ENCODE assay signal across 27 cellular contexts in the genomic region with DNA sequence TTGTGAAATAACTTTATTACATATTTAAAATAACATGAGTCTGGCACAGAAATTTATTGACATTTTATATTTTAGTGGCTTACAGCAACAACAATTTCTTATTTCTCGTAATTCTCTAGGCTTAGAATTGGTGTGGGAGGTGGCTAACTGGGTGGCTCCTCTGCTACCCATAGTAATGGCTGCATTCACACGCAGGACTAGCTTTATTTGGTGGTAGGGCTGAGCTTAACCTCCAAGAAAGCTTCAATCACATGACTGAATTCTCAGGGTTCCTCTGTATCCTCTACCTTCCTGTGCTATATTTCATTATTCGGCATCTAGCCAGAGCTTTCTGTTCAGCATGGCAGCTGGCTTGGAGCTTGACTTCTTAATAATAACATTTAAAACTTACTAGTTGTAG.
A peak's percentile ranks its signal among the peaks of the same experiment; 100 is the strongest.
DNase-seq lines count a peak whose midpoint lies in the region; ATAC-seq, FAIRE-seq and TF ChIP-seq lines count a peak whose summit lies in the region.
"Had no signal": no experiment of that assay in that cellular context is flagged by ENCODE, and none has a peak within 500 bp of the region (broad histone marks: within the 10 kb centered on the region; RNA-seq: fewer than 3 reads in every experiment).

No MANE protein-coding gene starts in this region.

- peak; percentile 56; the same call in 2 of the 3 replicates for ATAC-seq in GM23338
- ATAC-seq in WTC11, result peak; percentile 59; the same call in 1 of the 2 replicates
- ATAC-seq in heart right ventricle, result no peak
- ATAC-seq: A549; CD8-positive, alpha-beta T cell; GM12878 had no signal

- H3K27ac Mint-ChIP-seq in GM23338, result no peak overlapping the region
- H3K27ac Mint-ChIP-seq in WTC11, result no peak overlapping the region
- H3K27ac Mint-ChIP-seq: B cell; CD4-positive, alpha-beta T cell; CD8-positive, alpha-beta T cell had no signal

- CTCF ChIA-PET in WTC11 (lab: Charles Lee), result no interaction called here
- CTCF ChIA-PET in H1 (lab: Charles Lee; ENCODE audit: partially characterized antibody), result no interaction called here

- H3K4me1 ChIP-seq in GM23338 (ENCODE audit: insufficient read depth) (no peaks in the 10 kb centered on the region), H1 (replicated peaks in 1 of 4; ENCODE audit: control insufficient read depth in 3 of 4, insufficient read depth in 4 of 4, low read length in 3 of 4) (no peaks in the 10 kb centered on the region), heart right ventricle (no peaks in the 10 kb centered on the region)
- H3K4me1 ChIP-seq: A549; BLaER1 treated with 17β-estradiol and CSF1 and Interleukin-3, amounts not matched to agents 10 nM and 100 nM had no signal

- H2BK120ac ChIP-seq in H1 (replicated peaks; ENCODE audit: low read depth, low read length), result no peak overlapping the region

- DNase-seq in GM23338 (ENCODE audit: low spot score) (peak; percentile 42), WTC11 (ENCODE audit: low spot score) (no peak), H1 (ENCODE audit: low read depth in 1 of 2, low spot score in 2 of 2) (no peak), iPS-NIHi11 (ENCODE audit: low spot score) (peak; percentile 4), SKM-1 (lab: John Stamatoyannopoulos, UW; ENCODE audit: unreplicated experiment) (no peak), heart right ventricle (no peak), NOMO-1 treated with DMSO at 0.1 percent for 48 hours (lab: John Stamatoyannopoulos, UW; ENCODE audit: unreplicated experiment) (no peak), KG1 (lab: John Stamatoyannopoulos, UW) (no peak)
- DNase-seq: AML-193; CD4-positive, alpha-beta T cell; CD8-positive, alpha-beta T cell; COR-L47; DMS 273 treated with DMSO at 0.1 percent for 48 hours; DMS153; DMS53; DMS79; DND-41; EL; GDM1 had no signal

- H3K27me3 ChIP-seq in GM23338 (ENCODE audit: insufficient read depth) (no peaks in the 10 kb centered on the region), H1 (replicated peaks in 1 of 4; ENCODE audit: control insufficient read depth in 3 of 4, extremely low read depth in 1 of 4, insufficient read depth in 3 of 4, low read length in 3 of 4) (peaks cover 0 to 1% (median 0%) of the 10 kb centered on the region in 4 experiments; a peak in 1 of 7 replicates), heart right ventricle (no peaks in the 10 kb centered on the region)
- H3K27me3 ChIP-seq: BLaER1 treated with 17β-estradiol and CSF1 and Interleukin-3, amounts not matched to agents 10 nM and 100 nM had no signal

- H3K36me3 ChIP-seq in GM23338 (ENCODE audit: insufficient read depth) (no peaks in the 10 kb centered on the region), H1 (ENCODE audit: control insufficient read depth in 2 of 4, insufficient read depth in 4 of 4, low read length in 3 of 4) (no peaks in the 10 kb centered on the region), heart right ventricle (no peaks in the 10 kb centered on the region)
- H3K36me3 ChIP-seq: BLaER1 treated with 17β-estradiol and CSF1 and Interleukin-3, amounts not matched to agents 10 nM and 100 nM had no signal

- H3K14ac ChIP-seq in H1 (ENCODE audit: insufficient read length), result no peak overlapping the region

- H2BK5ac ChIP-seq in H1 (ENCODE audit: low read depth, low read length), result no peak overlapping the region

- intact Hi-C loops in heart right ventricle (cut with DNase I), result no loop called here

- H3K4me1 Mint-ChIP-seq in GM23338 (no peaks in the 10 kb centered on the region), WTC11 (no peaks in the 10 kb centered on the region)
- H3K4me1 Mint-ChIP-seq: B cell had no signal

- no peak overlapping the region for H3K27ac ChIP-seq in GM23338 (ENCODE audit: low read depth)
- no peak overlapping the region for H3K27ac ChIP-seq in H1 (ENCODE audit: low read depth, low read length)
- no peak overlapping the region for H3K27ac ChIP-seq in heart right ventricle
- H3K27ac ChIP-seq: 22Rv1; A549; BLaER1 treated with 17β-estradiol and CSF1 and Interleukin-3, amounts not matched to agents 10 nM and 100 nM; C4-2B had no signal

- no peak overlapping the region for H3K18ac ChIP-seq in H1 (ENCODE audit: extremely low read depth, low read length)

- H3K9me3 Mint-ChIP-seq in GM23338 (no peaks in the 10 kb centered on the region), WTC11 (no peaks in the 10 kb centered on the region)

- no peaks in the 10 kb centered on the region for H3K36me3 Mint-ChIP-seq in GM23338 (ENCODE audit: low read depth)
- no peaks in the 10 kb centered on the region for H3K36me3 Mint-ChIP-seq in WTC11
- H3K36me3 Mint-ChIP-seq: CD8-positive, alpha-beta T cell had no signal

- H3K79me1 ChIP-seq in H1 (ENCODE audit: low read depth, low read length), result no peaks in the 10 kb centered on the region

- no peak overlapping the region for H3K9ac ChIP-seq in H1 (replicated peaks in 1 of 4; ENCODE audit: extremely low read depth in 1 of 4, low read depth in 3 of 4, low read length in 3 of 4)
- H3K9ac ChIP-seq: BLaER1 treated with 17β-estradiol and CSF1 and Interleukin-3, amounts not matched to agents 10 nM and 100 nM had no signal

- no peak overlapping the region for H2BK15ac ChIP-seq in H1 (ENCODE audit: low read length)

- H4K91ac ChIP-seq in H1 (replicated peaks; ENCODE audit: insufficient read length, low read length), result no peak overlapping the region

- TF ChIP-seq RAD21 in H1 (IDR thresholded peaks at IDR 0.05 in 1 of 2, conservative IDR thresholded peaks at IDR 0.05 in 1 of 2; ENCODE audit: low read depth in 2 of 2, low read length in 2 of 2), result no peak

- no peaks in the 10 kb centered on the region for H4K20me1 ChIP-seq in GM23338 (replicated peaks; ENCODE audit: insufficient read depth)
- H4K20me1 ChIP-seq in H1 (replicated peaks in 1 of 2; ENCODE audit: control insufficient read depth in 1 of 2, insufficient read depth in 2 of 2, low read length in 2 of 2), result no peaks in the 10 kb centered on the region
- H4K20me1 ChIP-seq: BLaER1 treated with 17β-estradiol and CSF1 and Interleukin-3, amounts not matched to agents 10 nM and 100 nM had no signal

- no peak overlapping the region for H2AK5ac ChIP-seq in H1 (ENCODE audit: low read depth, low read length)

- no peaks in the 10 kb centered on the region for H3K9me3 ChIP-seq in H1 (ENCODE audit: insufficient read depth in 2 of 2, low read depth in 1 of 2, low read length in 1 of 2)
- no peaks in the 10 kb centered on the region for H3K9me3 ChIP-seq in heart right ventricle
- H3K9me3 ChIP-seq: A549; BLaER1 treated with 17β-estradiol and CSF1 and Interleukin-3, amounts not matched to agents 10 nM and 100 nM had no signal

- no peak overlapping the region for H3K23ac ChIP-seq in H1 (ENCODE audit: insufficient read length)

- H3K4me3 ChIP-seq in GM23338 (no peak overlapping the region), H1 (ENCODE audit: extremely low read depth in 1 of 4, insufficient read depth in 2 of 4, low read depth in 3 of 4, low read length in 4 of 4) (no peak overlapping the region), heart right ventricle (no peak overlapping the region)
- H3K4me3 ChIP-seq: A549; BLaER1 treated with 17β-estradiol and CSF1 and Interleukin-3, amounts not matched to agents 10 nM and 100 nM; GM12878 had no signal

- no peak overlapping the region for H4K5ac ChIP-seq in H1 (ENCODE audit: insufficient read length, low read depth, low read length)

- TF ChIP-seq CTCF in GM23338 (conservative IDR thresholded peaks at IDR 0.05; ENCODE audit: low read depth in 2 of 2) (no peak), WTC11 (IDR thresholded peaks at IDR 0.05) (no peak), H1 (IDR thresholded peaks at IDR 0.05; ENCODE audit: control extremely low read depth in 1 of 3, insufficient read depth in 1 of 3, low read depth in 1 of 3, low read length in 3 of 3) (no peak), heart right ventricle (IDR thresholded peaks at IDR 0.05) (no peak)

- no peak overlapping the region for H3K4ac ChIP-seq in H1 (replicated peaks; ENCODE audit: insufficient read length, low read depth, low read length)

- H3K4me3 Mint-ChIP-seq in GM23338 (no peak overlapping the region), WTC11 (no peak overlapping the region)
- H3K4me3 Mint-ChIP-seq: B cell; CD4-positive, alpha-beta T cell; CD8-positive, alpha-beta T cell had no signal

- no peak for TF ChIP-seq EP300 in H1 (IDR thresholded peaks at IDR 0.05; ENCODE audit: borderline replicate concordance in 1 of 2, low read depth in 2 of 2, low read length in 2 of 2)

- H3K9me2 ChIP-seq in GM23338 (ENCODE audit: insufficient read depth), result no peaks in the 10 kb centered on the region

- no peak overlapping the region for H3K56ac ChIP-seq in H1 (replicated peaks; ENCODE audit: insufficient read length, low read depth, low read length)

- H3K79me2 ChIP-seq in GM23338 (replicated peaks; ENCODE audit: insufficient read depth) (no peaks in the 10 kb centered on the region), H1 (ENCODE audit: control insufficient read depth in 1 of 2, insufficient read depth in 2 of 2, low read length in 2 of 2) (no peaks in the 10 kb centered on the region)

- H2AFZ ChIP-seq in GM23338, result no peak overlapping the region; the same call in 1 of the 2 replicates
- peak overlapping the region; percentile 90 for H2AFZ ChIP-seq in H1 (ENCODE audit: low read length)

- POLR2A ChIA-PET in WTC11 (lab: Charles Lee), result no interaction called here
- POLR2A ChIA-PET in H1 (lab: Charles Lee; ENCODE audit: partially characterized antibody), result interaction anchor here (0.8 kb wide), 1 partner anchor 9 kb away, joined by 3 read pairs; no protein-coding TSS in a partner anchor

- H3K27me3 Mint-ChIP-seq in GM23338 (ENCODE audit: insufficient read depth, low read depth, poor library complexity) (no peaks in the 10 kb centered on the region), WTC11 (ENCODE audit: low read depth) (no peaks in the 10 kb centered on the region)
- H3K27me3 Mint-ChIP-seq: B cell; CD4-positive, alpha-beta T cell had no signal

- H2BK12ac ChIP-seq in H1 (ENCODE audit: low read depth, low read length), result no peak overlapping the region

- H3K23me2 ChIP-seq in H1 (ENCODE audit: low read depth, low read length), result no peaks in the 10 kb centered on the region

- TF ChIP-seq POLR2A in H1 (IDR thresholded peaks at IDR 0.05; ENCODE audit: control extremely low read depth in 1 of 2, low read depth in 2 of 2, low read length in 2 of 2), result no peak

- no peak overlapping the region for H4K8ac ChIP-seq in H1 (ENCODE audit: extremely low read depth, insufficient read depth, low read length)

- 83% methylated on average over 3 of the region's 3 CpGs; no CpG with 5 or more reads in 1 of the 2 experiments for WGBS in H1 (ENCODE audit: extremely low coverage in 1 of 2, insufficient coverage in 1 of 2, insufficient read length in 1 of 2, insufficient replicate concordance in 2 of 2, low coverage in 1 of 2, low lambda C conversion rate in 2 of 2, missing lambda C conversion rate in 1 of 2), 2 experiments
- 74 to 80% methylated on average over 3 of the region's 3 CpGs for WGBS in heart right ventricle, 2 donors

- H2BK20ac ChIP-seq in H1 (ENCODE audit: low read length), result no peak overlapping the region

- no peaks in the 10 kb centered on the region for H3F3A ChIP-seq in GM23338 (replicated peaks; ENCODE audit: low read depth)

- H3K4me2 ChIP-seq in GM23338 (no peak overlapping the region), H1 (ENCODE audit: insufficient read depth in 1 of 2, low read depth in 2 of 2, low read length in 2 of 2) (no peak overlapping the region)
- H3K4me2 ChIP-seq: A549; BLaER1 treated with 17β-estradiol and CSF1 and Interleukin-3, amounts not matched to agents 10 nM and 100 nM had no signal

- FAIRE-seq in H1 (lab: Jason Lieb, UNC), result no peak
- FAIRE-seq: A549, GM12878, GM12892, GM18507 had no signal

TF ChIP-seq in H1, 55 proteins besides CTCF, POLR2A, EP300 and RAD21 (continues in another document):
- no peak for TF ChIP-seq POU5F1 (IDR thresholded peaks at IDR 0.05; ENCODE audit: low read depth, low read length)

Comparison
In these comparisons a context has a peak if more than half of its experiments do, and no peak if none do; other contexts are left out.
1. ATAC-seq: peak in GM23338 (single experiment) and WTC11 (single experiment); none in heart right ventricle (0 of 8).
2. DNase-seq: peak in GM23338 (single experiment) and iPS-NIHi11 (single experiment); none in WTC11 (single experiment), H1 (0 of 2), SKM-1 (single experiment), heart right ventricle (0 of 2), NOMO-1 treated with DMSO at 0.1 percent for 48 hours (single experiment) and KG1 (single experiment).